ENCODE assay signal across 8 cellular contexts in genomic region chr9:130701059-130702022, GRCh38. TPM values are rescaled to one million over a fixed set of nuclear protein-coding genes. Genes with fewer than 3 reads are reported as not detected.
DNase-seq lines count a peak whose midpoint lies in the region; ATAC-seq and TF ChIP-seq lines count a peak whose summit lies in the region.

No MANE protein-coding gene starts in this region.

- H2AFZ ChIP-seq in PC-3 (ENCODE audit: low read length) (no peak overlapping the region), neural progenitor cell (replicated peaks) (no peak overlapping the region)

- TF ChIP-seq CTCF in PC-3 (conservative IDR thresholded peaks at IDR 0.05; ENCODE audit: low read depth, low read length) (peak; percentile 92), fibroblast of mammary gland (conservative IDR thresholded peaks at IDR 0.05; ENCODE audit: control insufficient read depth, insufficient read depth, low read depth, low read length) (peak; percentile 98), neural progenitor cell (IDR thresholded peaks at IDR 0.05) (peak; percentile 100)

- no peak overlapping the region for H3K4me3 Mint-ChIP-seq in activated T-cell treated with anti-CD3 and anti-CD28 coated beads, Interleukin-2, amount 50 U/mL, for 72 hours
- no peak overlapping the region for H3K4me3 Mint-ChIP-seq in neural progenitor cell

- H3K9ac ChIP-seq in PC-3 (ENCODE audit: low read length) (no peak overlapping the region), neural progenitor cell (no peak overlapping the region)

- H3K4me3 ChIP-seq in PC-3 (ENCODE audit: low read length): no peak overlapping the region
- H3K4me3 ChIP-seq in fibroblast of mammary gland (ENCODE audit: control insufficient read depth, low read depth, low read length): no peak overlapping the region
- H3K4me3 ChIP-seq in neural progenitor cell: no peak overlapping the region

- no peak overlapping the region for H3K27ac ChIP-seq in PC-3 (ENCODE audit: low read length)
- no peak overlapping the region for H3K27ac ChIP-seq in neural progenitor cell

- H3K27me3 ChIP-seq in PC-3 (ENCODE audit: low read length) (no peaks in the 10 kb centered on the region), neural progenitor cell (no peaks in the 10 kb centered on the region)

- ATAC-seq in HG03175 (IDR thresholded peaks at IDR 0.05; ENCODE audit: unreplicated experiment) (peak; percentile 55), PC-3 (peak; percentile 93), GM19455 (IDR thresholded peaks at IDR 0.05; ENCODE audit: unreplicated experiment) (no peak)
- peak; percentile 78 to 88 for ATAC-seq in activated T-cell treated with anti-CD3 and anti-CD28 coated beads, Interleukin-2, amount 50 U/mL, for 72 hours (replicated peaks in 1 of 2)

- peaks cover 17% of the 10 kb centered on the region for H4K20me1 ChIP-seq in PC-3 (ENCODE audit: low read length)
- H4K20me1 ChIP-seq in neural progenitor cell (ENCODE audit: low read depth): peaks cover 54% of the 10 kb centered on the region

- H3K79me2 ChIP-seq in PC-3 (ENCODE audit: low read length) (peaks cover 29% of the 10 kb centered on the region), neural progenitor cell (ENCODE audit: low read depth) (peaks cover 50% of the 10 kb centered on the region)

- peak in 11 of 14 donors; percentile 34 to 73 (median 53) for DNase-seq in C1 segment of cervical spinal cord (lab: John Stamatoyannopoulos, UW)
- peak; percentile 62 for DNase-seq in PC-3
- peak; percentile 75 to 82 for DNase-seq in activated T-cell treated with anti-CD3 and anti-CD28 coated beads, Interleukin-2, amount 50 U/mL, for 72 hours
- peak; percentile 83 for DNase-seq in fibroblast of mammary gland (ENCODE audit: low read depth)
- DNase-seq in neural progenitor cell (ENCODE audit: low spot score): peak; percentile 94
- DNase-seq in superior temporal gyrus (ENCODE audit: extremely low spot score): peak; percentile 89

- no peaks in the 10 kb centered on the region for H3K9me3 Mint-ChIP-seq in activated T-cell treated with anti-CD3 and anti-CD28 coated beads, Interleukin-2, amount 50 U/mL, for 72 hours
- H3K9me3 Mint-ChIP-seq in neural progenitor cell: no peaks in the 10 kb centered on the region

- peaks cover 19 to 31% of the 10 kb centered on the region in 2 donors for H3K36me3 Mint-ChIP-seq in activated T-cell treated with anti-CD3 and anti-CD28 coated beads, Interleukin-2, amount 50 U/mL, for 72 hours (ENCODE audit: insufficient read depth in 2 of 2)
- peaks cover 44% of the 10 kb centered on the region for H3K36me3 Mint-ChIP-seq in neural progenitor cell

- H3K36me3 ChIP-seq in PC-3 (ENCODE audit: low read depth, low read length): peaks cover 49% of the 10 kb centered on the region
- H3K36me3 ChIP-seq in neural progenitor cell: peaks cover 27% of the 10 kb centered on the region

- H3K27ac Mint-ChIP-seq in activated T-cell treated with anti-CD3 and anti-CD28 coated beads, Interleukin-2, amount 50 U/mL, for 72 hours: no peak overlapping the region
- H3K27ac Mint-ChIP-seq in neural progenitor cell: no peak overlapping the region

- no peaks in the 10 kb centered on the region for H3K27me3 Mint-ChIP-seq in activated T-cell treated with anti-CD3 and anti-CD28 coated beads, Interleukin-2, amount 50 U/mL, for 72 hours (ENCODE audit: low read depth)
- peaks cover 2% of the 10 kb centered on the region for H3K27me3 Mint-ChIP-seq in neural progenitor cell (ENCODE audit: insufficient read depth, low read depth)

- H3K4me1 ChIP-seq in PC-3 (ENCODE audit: insufficient read depth, low read length) (no peaks in the 10 kb centered on the region), neural progenitor cell (peaks cover 5% of the 10 kb centered on the region)

- H3K9me3 ChIP-seq in PC-3 (ENCODE audit: low read length) (no peaks in the 10 kb centered on the region), neural progenitor cell (ENCODE audit: low read depth) (no peaks in the 10 kb centered on the region)

- peaks cover 23% of the 10 kb centered on the region for H3K4me1 Mint-ChIP-seq in activated T-cell treated with anti-CD3 and anti-CD28 coated beads, Interleukin-2, amount 50 U/mL, for 72 hours (ENCODE audit: low read depth)
- peaks cover under 1% of the 10 kb centered on the region for H3K4me1 Mint-ChIP-seq in neural progenitor cell

- H3K9me2 ChIP-seq in PC-3 (replicated peaks; ENCODE audit: low read length): no peaks in the 10 kb centered on the region

- H3K4me2 ChIP-seq in PC-3 (ENCODE audit: low read length): no peak overlapping the region
- no peak overlapping the region for H3K4me2 ChIP-seq in neural progenitor cell

- no TSS peak for BruUV-seq in PC-3 (replicated peaks; lab: Mats Ljungman, UMichigan)

- CTCF ChIA-PET in PC-3 (lab: Charles Lee): interaction anchor here (0.7 kb wide), 1 partner anchor 155 kb away, joined by 3 read pairs; no protein-coding TSS in a partner anchor

- intact Hi-C loops in PC-3 (cut with micrococcal nuclease): no loop called here

- H3F3A ChIP-seq in PC-3 (ENCODE audit: low read length, unreplicated experiment): no peaks in the 10 kb centered on the region
- H3F3A ChIP-seq in neural progenitor cell (ENCODE audit: low read depth): peaks cover 62% of the 10 kb centered on the region

- POLR2A ChIA-PET in PC-3 (lab: Charles Lee; ENCODE audit: unreplicated experiment): interaction anchor here (0.7 kb wide), 1 partner anchor 11 kb away, joined by 3 read pairs; no protein-coding TSS in a partner anchor

RNA-seq across cellular contexts. Expression of gene EXOSC2, which starts 7.8 kb away (rescaled TPM):
- total RNA-seq in PC-3 (2014; rRNA removed) (33.5 and 40.4 TPM in 2 replicates), neural progenitor cell (ENCODE audit: low replicate concordance) (59.1 and 75.5 TPM in 2 replicates)
- total RNA-seq in activated T-cell treated with anti-CD3 and anti-CD28 coated beads, Interleukin-2, amount 50 U/mL, for 72 hours: 10 to 100 TPM; 43.7 to 55.0 TPM

RNA-seq across cellular contexts. Expression of gene PRDM12, which starts 36.9 kb away (rescaled TPM):
- total RNA-seq in PC-3 (2014; rRNA removed) (not detected in 2 replicates), neural progenitor cell (ENCODE audit: low replicate concordance) (not detected in 2 replicates)
- total RNA-seq in activated T-cell treated with anti-CD3 and anti-CD28 coated beads, Interleukin-2, amount 50 U/mL, for 72 hours: not detected
